20 cellular contexts compared by ENCODE assay signal in the genomic region with DNA sequence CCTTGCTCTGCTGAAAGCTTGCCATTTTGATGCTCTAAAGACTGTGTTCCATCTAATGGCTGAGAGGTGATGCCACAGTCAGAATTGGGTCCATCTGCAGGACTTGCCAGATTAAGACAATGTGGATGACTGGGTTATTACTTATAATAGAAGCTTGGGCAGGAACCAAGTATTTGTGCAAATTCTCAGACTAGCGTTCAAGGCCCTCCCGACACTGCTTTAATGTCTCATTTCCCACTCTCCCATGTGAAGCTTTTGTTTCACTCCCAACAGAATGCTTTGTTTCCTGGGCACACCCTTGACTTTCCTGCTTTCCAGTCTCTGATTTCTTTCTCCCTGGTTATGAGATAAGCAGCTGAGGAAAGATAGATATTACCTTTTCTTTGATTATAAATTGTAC.
"Had no signal": no experiment of that assay in that cellular context is flagged by ENCODE, and none has a peak within 500 bp of the region (broad histone marks: within the 10 kb centered on the region; RNA-seq: fewer than 3 reads in every experiment).

No MANE protein-coding gene starts in this region.

- H3K27me3 ChIP-seq: SJSA1 had no signal

- H3K27ac ChIP-seq: SJSA1, SK-N-MC had no signal

- H3K4me1 ChIP-seq: SJSA1 had no signal

- H3K4me3 ChIP-seq: SJSA1, SK-N-MC had no signal

- H3K36me3 ChIP-seq: SJSA1 had no signal

- H3K9me3 ChIP-seq: SJSA1 had no signal

- DNase-seq: KBM-7, NCI-H1092, NCI-H1105 treated with DMSO at 0.1 percent for 48 hours, NCI-H1417 treated with DMSO at 0.1 percent for 48 hours, NCI-H146, NCI-H1694 treated with DMSO at 0.1 percent for 48 hours, NCI-H1930, NCI-H2081, NCI-H2107, NCI-H2171 treated with DMSO at 0.1 percent for 48 hours, NCI-H345, NCI-H446 treated with DMSO at 0.1 percent for 48 hours, NCI-H510A treated with DMSO at 0.1 percent for 48 hours, NCI-H526, NCI-H774, Right ventricle myocardium superior, RPMI8226, SIG-M5 had no signal
